ENCODE assay signal across 8 cellular contexts in the genomic region with DNA sequence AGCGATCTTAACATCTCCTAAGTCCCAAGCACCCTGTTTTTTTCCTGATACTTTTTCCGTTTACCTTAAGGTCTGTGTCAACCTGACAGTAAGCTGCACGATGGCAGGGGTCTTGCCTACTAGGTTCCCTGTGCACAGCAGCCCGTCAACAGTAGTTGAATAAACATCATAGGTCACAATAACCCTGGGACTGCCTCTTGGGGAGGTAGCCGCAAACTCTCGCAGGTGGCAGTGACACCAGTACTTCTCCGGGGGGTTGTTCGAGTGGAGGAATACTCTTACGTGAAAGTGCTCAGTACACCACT. TPM values are rescaled to one million over a fixed set of nuclear protein-coding genes. Genes with fewer than 3 reads are reported as not detected.
A peak's percentile ranks its signal among the peaks of the same experiment; 100 is the strongest.
DNase-seq lines count a peak whose midpoint lies in the region; ATAC-seq and TF ChIP-seq lines count a peak whose summit lies in the region.

No MANE protein-coding gene starts in this region.

- TF ChIP-seq CTCF in fibroblast of the aortic adventitia (IDR thresholded peaks at IDR 0.05; ENCODE audit: insufficient read depth, low read length) (no peak), sigmoid colon (IDR thresholded peaks at IDR 0.05) (no peak)

- H3K27ac ChIP-seq in sigmoid colon = peak overlapping the region; percentile 90 to 97 (median 93)

- DNase-seq in SHP77 (lab: John Stamatoyannopoulos, UW) = peak; percentile 53 to 55
- DNase-seq in fibroblast of the aortic adventitia (ENCODE audit: low read depth) = no peak
- DNase-seq in sigmoid colon = no peak
- DNase-seq in GM03348 (ENCODE audit: low spot score) = no peak
- DNase-seq in dermis blood vessel endothelial cell = no peak
- DNase-seq in globus pallidus (ENCODE audit: low spot score) = no peak

- WGBS in sigmoid colon, 2 donors = 0 to 1% methylated on average over 9 of the region's 9 CpGs

- intact Hi-C loops in sigmoid colon (cut with DNase I) = loop anchor here (2.0 kb wide), 1 partner anchor 359 kb away; no protein-coding TSS in a partner anchor

- H3K4me3 ChIP-seq in fibroblast of the aortic adventitia (ENCODE audit: low read depth, low read length) (peak overlapping the region; percentile 98), sigmoid colon (peak overlapping the region; percentile 58 to 92 (median 72))

- no peak for TF ChIP-seq EP300 in sigmoid colon (IDR thresholded peaks at IDR 0.05)

- no peaks in the 10 kb centered on the region for H3K27me3 ChIP-seq in sigmoid colon

- peaks cover 0 to 44% (median 37%) of the 10 kb centered on the region in 4 donors for H3K4me1 ChIP-seq in sigmoid colon

- H3K36me3 ChIP-seq in sigmoid colon = no peaks in the 10 kb centered on the region

- ATAC-seq in GM19023 (IDR thresholded peaks at IDR 0.05; ENCODE audit: unreplicated experiment) = peak; percentile 56
- peak; percentile 44 for ATAC-seq in HG02642 (IDR thresholded peaks at IDR 0.05; ENCODE audit: poor library complexity, unreplicated experiment)

- H3K9me3 ChIP-seq in sigmoid colon = no peaks in the 10 kb centered on the region

- TF ChIP-seq POLR2A in sigmoid colon (IDR thresholded peaks at IDR 0.05) = no peak

RNA-seq across cellular contexts. Expression of a gene that starts 0.4 kb away (rescaled TPM):
- total RNA-seq in fibroblast of the aortic adventitia (ENCODE audit: low replicate concordance) (105 and 258 TPM in 2 replicates), sigmoid colon (100 to 1,000 TPM in 3 of 4 donors, 10 to 100 TPM in 1; 77.1 to 125 (median 114) TPM), dermis blood vessel endothelial cell (325 and 401 TPM in 2 replicates)
- 10 to 100 TPM; 51.1 to 97.6 (median 80.2) TPM for polyA plus RNA-seq in sigmoid colon

Comparison
In these comparisons a context has a peak if more than half of its experiments do, and no peak if none do; other contexts are left out.
1. DNase-seq: peak in SHP77 (2 of 2); none in fibroblast of the aortic adventitia (single experiment), sigmoid colon (single experiment), GM03348 (single experiment), dermis blood vessel endothelial cell (single experiment) and globus pallidus (single experiment).